In the genomic region with DNA sequence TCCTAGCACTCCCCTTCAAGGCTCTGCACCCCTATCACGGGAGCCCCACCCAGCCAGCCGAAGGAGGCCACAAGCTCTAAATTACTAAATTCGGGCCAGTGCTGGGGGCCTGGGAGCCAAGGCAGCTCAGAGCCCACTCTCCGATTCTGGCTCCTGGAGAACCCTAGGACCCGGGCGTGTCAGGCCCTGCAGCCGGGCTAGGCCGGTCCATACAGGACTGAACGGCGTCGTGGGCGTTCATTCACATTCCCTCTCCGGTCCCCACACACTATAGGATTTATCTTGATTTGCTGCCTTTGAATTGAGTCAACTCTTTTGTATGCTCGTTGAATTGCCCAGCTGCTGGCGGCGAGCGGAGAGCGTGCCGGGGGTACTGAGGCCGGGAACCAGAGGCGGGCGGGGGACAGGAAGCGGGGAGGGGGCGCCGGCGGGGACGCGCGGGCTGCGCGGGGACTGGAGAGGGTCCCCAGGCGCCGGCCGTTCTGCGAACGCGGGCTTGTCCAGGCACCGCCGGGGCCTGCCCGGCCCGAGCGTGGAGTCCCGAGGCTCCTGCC, we compare ENCODE assay signal across 8 cellular contexts. TPM values are rescaled to one million over a fixed set of nuclear protein-coding genes. Genes with fewer than 3 reads are reported as not detected.
A peak's percentile ranks its signal among the peaks of the same experiment; 100 is the strongest.
DNase-seq lines count a peak whose midpoint lies in the region; ATAC-seq, FAIRE-seq and TF ChIP-seq lines count a peak whose summit lies in the region.

No MANE protein-coding gene starts in this region.

- no peaks in the 10 kb centered on the region for H3K36me3 Mint-ChIP-seq in activated naive CD4-positive, alpha-beta T cell treated with anti-CD3 and anti-CD28 coated beads, Interleukin-2, amount 50 U/mL, for 24 hours
- H3K36me3 Mint-ChIP-seq in activated T-helper 17 cell treated with anti-CD3 and anti-CD28 coated beads, Interleukin-2, amount 50 U/mL, for 72 hours (ENCODE audit: low read depth) = no peaks in the 10 kb centered on the region

- H3K4me1 Mint-ChIP-seq in activated naive CD4-positive, alpha-beta T cell treated with anti-CD3 and anti-CD28 coated beads, Interleukin-2, amount 50 U/mL, for 24 hours = peaks cover 5% of the 10 kb centered on the region
- H3K4me1 Mint-ChIP-seq in activated T-helper 17 cell treated with anti-CD3 and anti-CD28 coated beads, Interleukin-2, amount 50 U/mL, for 72 hours = peaks cover 5% of the 10 kb centered on the region

- no peaks in the 10 kb centered on the region for H3K9me3 Mint-ChIP-seq in activated naive CD4-positive, alpha-beta T cell treated with anti-CD3 and anti-CD28 coated beads, Interleukin-2, amount 50 U/mL, for 24 hours
- H3K9me3 Mint-ChIP-seq in activated T-helper 17 cell treated with anti-CD3 and anti-CD28 coated beads, Interleukin-2, amount 50 U/mL, for 72 hours = no peaks in the 10 kb centered on the region

- peaks cover 18% of the 10 kb centered on the region for H3K27me3 Mint-ChIP-seq in activated naive CD4-positive, alpha-beta T cell treated with anti-CD3 and anti-CD28 coated beads, Interleukin-2, amount 50 U/mL, for 24 hours
- peaks cover 10% of the 10 kb centered on the region for H3K27me3 Mint-ChIP-seq in activated T-helper 17 cell treated with anti-CD3 and anti-CD28 coated beads, Interleukin-2, amount 50 U/mL, for 72 hours

- H3K27ac ChIP-seq in kidney (ENCODE audit: low read depth in 2 of 2, low read length in 2 of 2) = no peak overlapping the region

- no peak overlapping the region for H3K27ac Mint-ChIP-seq in activated naive CD4-positive, alpha-beta T cell treated with anti-CD3 and anti-CD28 coated beads, Interleukin-2, amount 50 U/mL, for 24 hours
- no peak overlapping the region for H3K27ac Mint-ChIP-seq in activated T-helper 17 cell treated with anti-CD3 and anti-CD28 coated beads, Interleukin-2, amount 50 U/mL, for 72 hours

- TF ChIP-seq CTCF in kidney (IDR thresholded peaks at IDR 0.05; ENCODE audit: borderline replicate concordance, extremely low read depth, insufficient read depth) = no peak

- FAIRE-seq in kidney (lab: Jason Lieb, UNC) = no peak

- H3K9me3 ChIP-seq in kidney (ENCODE audit: control insufficient read depth in 1 of 2, low read length in 2 of 2) = no peaks in the 10 kb centered on the region

- H3K4me1 ChIP-seq in kidney (ENCODE audit: control insufficient read depth in 1 of 2, insufficient read depth in 1 of 2, low read depth in 1 of 2, low read length in 2 of 2) = peaks cover 0 to 10% of the 10 kb centered on the region in 2 donors

- DNase-seq in activated naive CD4-positive, alpha-beta T cell treated with Interleukin-2 at 50 U/mL for 16 hours = no peak
- peak; percentile 69 for DNase-seq in kidney
- peak; percentile 41 for DNase-seq in ureter (ENCODE audit: low spot score)
- DNase-seq in HuH-7.5 (ENCODE audit: low spot score) = no peak

- H3K9ac ChIP-seq in kidney (ENCODE audit: low read length in 2 of 2) = no peak overlapping the region

- intact Hi-C loops in kidney (cut with DNase I) = no loop called here

- H3K4me3 Mint-ChIP-seq in activated naive CD4-positive, alpha-beta T cell treated with anti-CD3 and anti-CD28 coated beads, Interleukin-2, amount 50 U/mL, for 24 hours = peak overlapping the region; percentile 80
- peak overlapping the region; percentile 42 for H3K4me3 Mint-ChIP-seq in activated T-helper 17 cell treated with anti-CD3 and anti-CD28 coated beads, Interleukin-2, amount 50 U/mL, for 72 hours

- ATAC-seq in activated T-helper 17 cell treated with anti-CD3 and anti-CD28 coated beads, Interleukin-2, amount 50 U/mL, for 72 hours (replicated peaks) = no peak
- ATAC-seq in GM21390 (IDR thresholded peaks at IDR 0.05; ENCODE audit: unreplicated experiment) = no peak
- no peak for ATAC-seq in GM19452 (IDR thresholded peaks at IDR 0.05; ENCODE audit: unreplicated experiment)

- no peaks in the 10 kb centered on the region for H3K36me3 ChIP-seq in kidney (ENCODE audit: control insufficient read depth in 1 of 2, insufficient read depth in 2 of 2, low read length in 2 of 2)

- H3K4me3 ChIP-seq in kidney (ENCODE audit: low read length in 2 of 2) = no peak overlapping the region

RNA-seq across cellular contexts. Expression of a gene that starts 1.1 kb away (rescaled TPM):
- total RNA-seq in activated T-helper 17 cell treated with anti-CD3 and anti-CD28 coated beads, Interleukin-2, amount 50 U/mL, for 72 hours = under 1 TPM; 0.06 to 0.19 TPM
- 3.8 TPM for total RNA-seq in kidney
- 3.5 TPM for polyA plus RNA-seq in kidney (ENCODE audit: insufficient read depth, low read depth, low replicate concordance)
- 1.7 TPM for total RNA-seq in ureter

Comparison
In these comparisons a context has a peak if more than half of its experiments do, and no peak if none do; other contexts are left out.
1. DNase-seq: peak in kidney (single experiment) and ureter (single experiment); none in activated naive CD4-positive, alpha-beta T cell treated with Interleukin-2 at 50 U/mL for 16 hours (single experiment) and HuH-7.5 (single experiment).